17 cellular contexts compared by ENCODE assay signal in genomic region chr7:4066626-4067475, GRCh38.
DNase-seq lines count a peak whose midpoint lies in the region; ATAC-seq and TF ChIP-seq lines count a peak whose summit lies in the region.
"Had no signal": no experiment of that assay in that cellular context is flagged by ENCODE, and none has a peak within 500 bp of the region (broad histone marks: within the 10 kb centered on the region; RNA-seq: fewer than 3 reads in every experiment).

No MANE protein-coding gene starts in this region.

- no peak overlapping the region for H2BK5ac ChIP-seq in neuronal stem cell (ENCODE audit: low read length)

- no peak overlapping the region for H2AFZ ChIP-seq in neuronal stem cell (ENCODE audit: low read length)
- H2AFZ ChIP-seq: PC-9 had no signal

- intact Hi-C loops in heart right ventricle (cut with DNase I), result loop anchor here in 1 of 10 donors (5.0 kb wide), 1 partner anchor 1105 kb away; no protein-coding TSS in a partner anchor
- intact Hi-C loops in vagina (cut with DNase I), result no loop called here
- intact Hi-C loops in tibial artery (cut with DNase I; ENCODE audit: low total_unique reads), result no loop called here

- TF ChIP-seq POLR2A in vagina (IDR thresholded peaks at IDR 0.05), result no peak

- WGBS in heart right ventricle, 2 donors, result 82 to 84% methylated on average over 21 of the region's 21 CpGs
- no CpG with 5 or more reads among the region's 21 CpGs for WGBS in neuronal stem cell (ENCODE audit: extremely low coverage in 2 of 2, insufficient read length in 2 of 2, insufficient replicate concordance in 1 of 2), 2 donors

- TF ChIP-seq CTCF in right atrium auricular region (IDR thresholded peaks at IDR 0.05), result no peak
- TF ChIP-seq CTCF in heart right ventricle (IDR thresholded peaks at IDR 0.05), result no peak
- TF ChIP-seq CTCF in vagina (IDR thresholded peaks at IDR 0.05), result no peak
- TF ChIP-seq CTCF in tibial artery (IDR thresholded peaks at IDR 0.05), result no peak

- no peaks in the 10 kb centered on the region for H3K79me1 ChIP-seq in neuronal stem cell (ENCODE audit: low read depth, low read length)

- no peak overlapping the region for H4K8ac ChIP-seq in neuronal stem cell (ENCODE audit: low read depth, low read length)

- no peaks in the 10 kb centered on the region for H3K27me3 ChIP-seq in right atrium auricular region
- H3K27me3 ChIP-seq in heart right ventricle, result peaks cover 0 to 2% (median 0%) of the 10 kb centered on the region in 7 donors
- H3K27me3 ChIP-seq in neuronal stem cell (ENCODE audit: control insufficient read depth in 3 of 3, insufficient read depth in 3 of 3, low read depth in 1 of 3, low read length in 3 of 3), result no peaks in the 10 kb centered on the region
- H3K27me3 ChIP-seq in vagina, result no peaks in the 10 kb centered on the region
- no peaks in the 10 kb centered on the region for H3K27me3 ChIP-seq in tibial artery
- H3K27me3 ChIP-seq: BLaER1 treated with 17β-estradiol and CSF1 and Interleukin-3, amounts not matched to agents 10 nM and 100 nM had no signal

- H3K36me3 ChIP-seq in right atrium auricular region (no peaks in the 10 kb centered on the region), heart right ventricle (no peaks in the 10 kb centered on the region), neuronal stem cell (replicated peaks in 1 of 2; ENCODE audit: control insufficient read depth in 2 of 2, insufficient read depth in 2 of 2, low read length in 2 of 2) (no peaks in the 10 kb centered on the region), vagina (no peaks in the 10 kb centered on the region), tibial artery (peaks cover 0 to 25% (median 24%) of the 10 kb centered on the region in 3 donors)
- H3K36me3 ChIP-seq: BLaER1 treated with 17β-estradiol and CSF1 and Interleukin-3, amounts not matched to agents 10 nM and 100 nM had no signal

- no peak overlapping the region for H2AK5ac ChIP-seq in neuronal stem cell (ENCODE audit: low read depth, low read length)

- H3K27ac ChIP-seq in right atrium auricular region, result no peak overlapping the region
- no peak overlapping the region for H3K27ac ChIP-seq in heart right ventricle
- no peak overlapping the region for H3K27ac ChIP-seq in neuronal stem cell (replicated peaks; ENCODE audit: low read length)
- no peak overlapping the region for H3K27ac ChIP-seq in vagina
- no peak overlapping the region for H3K27ac ChIP-seq in tibial artery
- H3K27ac ChIP-seq: A549; BLaER1 treated with 17β-estradiol and CSF1 and Interleukin-3, amounts not matched to agents 10 nM and 100 nM; PC-9 had no signal

- no peak for ATAC-seq in heart right ventricle
- ATAC-seq: A549 had no signal

- H3K4me3 ChIP-seq in right atrium auricular region, result no peak overlapping the region
- H3K4me3 ChIP-seq in heart right ventricle, result no peak overlapping the region
- no peak overlapping the region for H3K4me3 ChIP-seq in neuronal stem cell (ENCODE audit: low read length in 2 of 2)
- H3K4me3 ChIP-seq in vagina, result no peak overlapping the region
- H3K4me3 ChIP-seq in tibial artery, result no peak overlapping the region
- H3K4me3 ChIP-seq: A549; BLaER1 treated with 17β-estradiol and CSF1 and Interleukin-3, amounts not matched to agents 10 nM and 100 nM; PC-9 had no signal

- H3K4me2 ChIP-seq in neuronal stem cell (ENCODE audit: insufficient read depth, low read length, poor library complexity, severe bottlenecking), result no peak overlapping the region
- H3K4me2 ChIP-seq: A549, PC-9 had no signal

- no peak overlapping the region for H3K4ac ChIP-seq in neuronal stem cell (ENCODE audit: low read length)

- H2BK120ac ChIP-seq in neuronal stem cell (ENCODE audit: low read depth, low read length), result no peak overlapping the region

- H3K9me3 ChIP-seq in right atrium auricular region, result no peaks in the 10 kb centered on the region
- H3K9me3 ChIP-seq in heart right ventricle, result no peaks in the 10 kb centered on the region
- no peaks in the 10 kb centered on the region for H3K9me3 ChIP-seq in neuronal stem cell (replicated peaks in 1 of 2; ENCODE audit: control insufficient read depth in 2 of 2, insufficient read depth in 1 of 2, low read depth in 1 of 2, low read length in 2 of 2)
- no peaks in the 10 kb centered on the region for H3K9me3 ChIP-seq in vagina
- H3K9me3 ChIP-seq in tibial artery, result no peaks in the 10 kb centered on the region
- H3K9me3 ChIP-seq: A549; BLaER1 treated with 17β-estradiol and CSF1 and Interleukin-3, amounts not matched to agents 10 nM and 100 nM had no signal

- no peak overlapping the region for H3K27ac Mint-ChIP-seq in T-helper 2 cell treated with Interferon-gamma antibody and Interleukin-4, amounts not matched to agents 5 μg/mL and 100 μg/mL, for 36 hours

- H3K18ac ChIP-seq in neuronal stem cell (ENCODE audit: low read length), result peak overlapping the region; percentile 63

- H2BK15ac ChIP-seq in neuronal stem cell (ENCODE audit: low read length), result peak overlapping the region; percentile 51

- no peaks in the 10 kb centered on the region for H3K9me3 Mint-ChIP-seq in T-helper 2 cell treated with Interferon-gamma antibody and Interleukin-4, amounts not matched to agents 5 μg/mL and 100 μg/mL, for 36 hours

- DNase-seq in right atrium auricular region (ENCODE audit: low spot score) (peak; percentile 38), heart right ventricle (no peak), islet precursor cell (peak; percentile 36), neuronal stem cell (ENCODE audit: low spot score) (no peak), vagina (ENCODE audit: extremely low spot score in 2 of 2) (peak; percentile 40 to 55), foreskin melanocyte (no peak), tibial artery (no peak)
- DNase-seq in T-helper 2 cell treated with Interferon-gamma antibody and Interleukin-4, amounts not matched to agents 5 μg/mL and 100 μg/mL, for 36 hours (ENCODE audit: low spot score), result no peak
- DNase-seq: CD8-positive, alpha-beta memory T cell; DMS79; NCI-H1048; NCI-H1436 treated with DMSO at 0.1 percent for 48 hours; NCI-H2081 treated with DMSO at 0.1 percent for 48 hours; NCI-H524; PC-9 had no signal

- H2BK12ac ChIP-seq in neuronal stem cell (ENCODE audit: low read length), result no peak overlapping the region

- H3K14ac ChIP-seq in neuronal stem cell (ENCODE audit: low read length), result peak overlapping the region; percentile 11

- no peaks in the 10 kb centered on the region for H3K27me3 Mint-ChIP-seq in T-helper 2 cell treated with Interferon-gamma antibody and Interleukin-4, amounts not matched to agents 5 μg/mL and 100 μg/mL, for 36 hours (ENCODE audit: low read depth)

- no peaks in the 10 kb centered on the region for H3K36me3 Mint-ChIP-seq in T-helper 2 cell treated with Interferon-gamma antibody and Interleukin-4, amounts not matched to agents 5 μg/mL and 100 μg/mL, for 36 hours (ENCODE audit: low read depth)
- H3K36me3 Mint-ChIP-seq: CD8-positive, alpha-beta memory T cell had no signal

- H3K23ac ChIP-seq in neuronal stem cell (ENCODE audit: low read depth, low read length, poor library complexity), result no peak overlapping the region

- no peak overlapping the region for H4K91ac ChIP-seq in neuronal stem cell (ENCODE audit: low read depth, low read length, poor library complexity)

- H3K4me1 ChIP-seq in right atrium auricular region, result peaks cover 0 to 6% of the 10 kb centered on the region in 2 donors
- no peaks in the 10 kb centered on the region for H3K4me1 ChIP-seq in heart right ventricle
- H3K4me1 ChIP-seq in neuronal stem cell (ENCODE audit: control insufficient read depth in 2 of 2, insufficient read depth in 1 of 2, low read depth in 1 of 2, low read length in 2 of 2), result peaks cover 0 to 3% of the 10 kb centered on the region in 2 donors
- H3K4me1 ChIP-seq in vagina, result no peaks in the 10 kb centered on the region
- no peaks in the 10 kb centered on the region for H3K4me1 ChIP-seq in tibial artery
- H3K4me1 ChIP-seq: A549 had no signal

- no peak overlapping the region for H3K9ac ChIP-seq in neuronal stem cell (ENCODE audit: low read depth, low read length, poor library complexity)
- H3K9ac ChIP-seq: BLaER1 treated with 17β-estradiol and CSF1 and Interleukin-3, amounts not matched to agents 10 nM and 100 nM had no signal

- peaks cover 4% of the 10 kb centered on the region for H3K4me1 Mint-ChIP-seq in T-helper 2 cell treated with Interferon-gamma antibody and Interleukin-4, amounts not matched to agents 5 μg/mL and 100 μg/mL, for 36 hours (ENCODE audit: low read depth)

- no peak overlapping the region for H3K4me3 Mint-ChIP-seq in T-helper 2 cell treated with Interferon-gamma antibody and Interleukin-4, amounts not matched to agents 5 μg/mL and 100 μg/mL, for 36 hours
- H3K4me3 Mint-ChIP-seq: CD8-positive, alpha-beta memory T cell had no signal

Comparison
In these comparisons a context has a peak if more than half of its experiments do, and no peak if none do; other contexts are left out.
1. DNase-seq: peak in right atrium auricular region (single experiment), islet precursor cell (single experiment) and vagina (2 of 2); none in heart right ventricle (0 of 2), neuronal stem cell (single experiment), T-helper 2 cell treated with Interferon-gamma antibody and Interleukin-4, amounts not matched to agents 5 μg/mL and 100 μg/mL, for 36 hours (single experiment), foreskin melanocyte (single experiment) and tibial artery (0 of 2).